Comparison of ENCODE assay signal across 8 cellular contexts in genomic region chr20:63034511-63035283, GRCh38. TPM values are rescaled to one million over a fixed set of nuclear protein-coding genes. Genes with fewer than 3 reads are reported as not detected.
"Had no signal": no experiment of that assay in that cellular context is flagged by ENCODE, and none has a peak within 500 bp of the region (broad histone marks: within the 10 kb centered on the region; RNA-seq: fewer than 3 reads in every experiment).

No MANE protein-coding gene starts in this region.

RNA-seq across cellular contexts. Expression of gene BHLHE23, which starts 27.9 kb away (rescaled TPM):
- total RNA-seq: activated CD8-positive, alpha-beta T cell treated with anti-CD3 and anti-CD28 coated beads for 36 hours; activated T-cell treated with anti-CD3 and anti-CD28 coated beads, Interleukin-2, amount 50 U/mL, for 72 hours; activated T-helper 2 cell treated with anti-CD3 and anti-CD28 coated beads, Interferon-gamma antibody, Interleukin-2, Interleukin-4, amounts not matched to agents 10 μg/mL and 5 μg/mL and 100 μg/mL, durations not matched to agents 14 hours and 24 hours and 36 hours; ascending aorta; body of pancreas; bronchial epithelial cell; SJSA1; T-helper 1 cell treated with Interleukin-12 subunit alpha and Interleukin-12 subunit beta and Interleukin-4 antibody, amounts not matched to agents 30 ng/mL and 1 ng/mL, for 36 hours had no signal
